24 cellular contexts compared by ENCODE assay signal in genomic region chr6:135250234-135250633, GRCh38.
DNase-seq lines count a peak whose midpoint lies in the region; ATAC-seq, FAIRE-seq and TF ChIP-seq lines count a peak whose summit lies in the region.
"Had no signal": no experiment of that assay in that cellular context is flagged by ENCODE, and none has a peak within 500 bp of the region (broad histone marks: within the 10 kb centered on the region; RNA-seq: fewer than 3 reads in every experiment).

No MANE protein-coding gene starts in this region.

- intact Hi-C loops in K562 (cut with micrococcal nuclease), result no loop called here
- intact Hi-C loops in transverse colon (cut with DNase I; ENCODE audit: low total_unique reads), result no loop called here
- intact Hi-C loops in CD8-positive, alpha-beta T cell (cut with DNase I, micrococcal nuclease), result no loop called here

- TF ChIP-seq EP300 in K562 (IDR thresholded peaks at IDR 0.05; ENCODE audit: low read length) (no peak), transverse colon (IDR thresholded peaks at IDR 0.05; ENCODE audit: low read depth) (no peak)

- no peaks in the 10 kb centered on the region for H3K79me2 ChIP-seq in K562 (ENCODE audit: control insufficient read depth, insufficient read depth, low read length)

- TF ChIP-seq CTCF in K562 (IDR thresholded peaks at IDR 0.05 in 2 of 3, conservative IDR thresholded peaks at IDR 0.05 in 1 of 3; ENCODE audit: insufficient read depth in 2 of 3, low read depth in 1 of 3, low read length in 3 of 3), result no peak
- TF ChIP-seq CTCF in transverse colon (IDR thresholded peaks at IDR 0.05), result no peak
- no peak for TF ChIP-seq CTCF in CD8-positive, alpha-beta T cell (IDR thresholded peaks at IDR 0.05)

- H3K9me3 ChIP-seq in K562 (replicated peaks; ENCODE audit: control insufficient read depth, insufficient read depth, low read depth, low read length) (no peaks in the 10 kb centered on the region; the same call in 1 of the 2 replicates), transverse colon (no peaks in the 10 kb centered on the region)
- no peaks in the 10 kb centered on the region for H3K9me3 ChIP-seq in CD8-positive, alpha-beta T cell (ENCODE audit: low read length)
- H3K9me3 ChIP-seq: A549, heart left ventricle had no signal

- WGBS in K562 (ENCODE audit: insufficient coverage, low coverage, missing lambda C conversion rate), result 79% methylated on average over 9 of the region's 9 CpGs
- 59 to 76% methylated on average over 9 of the region's 9 CpGs for WGBS in transverse colon (ENCODE audit: low coverage in 1 of 2), 2 donors

- H3K4me1 ChIP-seq in K562 (replicated peaks in 1 of 2; ENCODE audit: control insufficient read depth in 2 of 2, insufficient read depth in 2 of 2, low read length in 2 of 2) (peaks cover 3 to 26% of the 10 kb centered on the region in 2 experiments; a peak in 4 of 5 replicates), transverse colon (peaks cover 6 to 60% (median 32%) of the 10 kb centered on the region in 4 donors)
- H3K4me1 ChIP-seq in CD8-positive, alpha-beta T cell (ENCODE audit: insufficient read depth, low read length), result no peaks in the 10 kb centered on the region
- H3K4me1 ChIP-seq: A549, heart left ventricle had no signal

- no peaks in the 10 kb centered on the region for H3K9me1 ChIP-seq in K562 (ENCODE audit: control insufficient read depth, insufficient read depth, low read length)

- H3K27ac Mint-ChIP-seq in CD8-positive, alpha-beta T cell, result no peak overlapping the region
- H3K27ac Mint-ChIP-seq: T-helper 1 cell treated with Interleukin-12 subunit alpha and Interleukin-12 subunit beta and Interleukin-4 antibody, amounts not matched to agents 30 μg/mL and 1 μg/mL, for 36 hours; type B pancreatic cell had no signal

- H3K36me3 ChIP-seq in K562 (ENCODE audit: control insufficient read depth, insufficient read depth, low read length) (no peaks in the 10 kb centered on the region), transverse colon (no peaks in the 10 kb centered on the region)
- H3K36me3 ChIP-seq in CD8-positive, alpha-beta T cell (ENCODE audit: insufficient read depth, low read length), result no peaks in the 10 kb centered on the region
- H3K36me3 ChIP-seq: heart left ventricle had no signal

- H3K27me3 ChIP-seq in K562 (ENCODE audit: control insufficient read depth in 2 of 2, insufficient read depth in 2 of 2, low read length in 2 of 2), result no peaks in the 10 kb centered on the region
- no peaks in the 10 kb centered on the region for H3K27me3 ChIP-seq in transverse colon
- H3K27me3 ChIP-seq in CD8-positive, alpha-beta T cell (ENCODE audit: insufficient read depth, low read length), result no peaks in the 10 kb centered on the region

- H3K4me3 ChIP-seq in K562 (no peak overlapping the region), transverse colon (no peak overlapping the region)
- H3K4me3 ChIP-seq in CD8-positive, alpha-beta T cell (ENCODE audit: low read depth, low read length), result no peak overlapping the region
- H3K4me3 ChIP-seq: A549, heart left ventricle had no signal

- DNase-seq in activated CD8-positive, alpha-beta memory T cell treated with anti-CD3 and anti-CD28 coated beads for 24 hours, result peak; percentile 26
- DNase-seq in activated CD8-positive, alpha-beta memory T cell treated with anti-CD3 and anti-CD28 coated beads, Interleukin-2, amount 50 U/mL, for 48 hours, result no peak
- peak; percentile 91 for DNase-seq in MV-4-11 (lab: John Stamatoyannopoulos, UW)
- DNase-seq in K562 (ENCODE audit: extremely low read depth in 1 of 4, low spot score in 3 of 4), result no peak
- DNase-seq in transverse colon, result no peak
- no peak for DNase-seq in CD8-positive, alpha-beta T cell
- no peak for DNase-seq in H54 (ENCODE audit: insufficient read length, low spot score)
- no peak for DNase-seq in NCI-H2171 (lab: John Stamatoyannopoulos, UW)
- DNase-seq: activated CD4-positive, alpha-beta T cell treated with anti-CD3 and anti-CD28 coated beads for 4 hours; activated CD8-positive, alpha-beta memory T cell treated with anti-CD3 and anti-CD28 coated beads, Interleukin-2, amount 50 U/mL, for 4 hours; activated gamma-delta T cell treated with Interleukin-2 at 50 U/mL for 16 hours; amniotic stem cell; CD4-positive, CD25-positive, alpha-beta regulatory T cell; central memory CD4-positive, alpha-beta T cell; DMS79; effector CD4-positive, alpha-beta T cell; heart left ventricle; NCI-H1105 treated with DMSO at 0.1 percent for 48 hours; Right ventricle myocardium superior; stimulated activated naive CD4-positive, alpha-beta T cell had no signal

- TF ChIP-seq POLR2A in K562 (conservative IDR thresholded peaks at IDR 0.05) (no peak), transverse colon (IDR thresholded peaks at IDR 0.05) (no peak), H54 (IDR thresholded peaks at IDR 0.05; ENCODE audit: low read depth, low read length) (no peak)

- TF ChIP-seq RAD21 in K562 (CRISPR knock-in tag; conservative IDR thresholded peaks at IDR 0.05 in 1 of 2, IDR thresholded peaks at IDR 0.05 in 1 of 2), result no peak

- FAIRE-seq in K562 (lab: Jason Lieb, UNC) (no peak), H54 (lab: Jason Lieb, UNC) (no peak)
- FAIRE-seq: A549, islet of Langerhans had no signal

- POLR2A ChIA-PET in K562 (lab: Yijun Ruan, JAX), result no interaction called here
- POLR2A ChIA-PET in CD8-positive, alpha-beta T cell (lab: Charles Lee), result interaction anchor here (0.5 kb wide), 1 partner anchor 1238 kb away, joined by 4 read pairs; no protein-coding TSS in a partner anchor

- H3K4me1 Mint-ChIP-seq in CD8-positive, alpha-beta T cell (ENCODE audit: low read depth), result no peaks in the 10 kb centered on the region
- H3K4me1 Mint-ChIP-seq: CD4-positive, CD25-positive, alpha-beta regulatory T cell had no signal

- H3K27me3 Mint-ChIP-seq in CD8-positive, alpha-beta T cell (ENCODE audit: low read depth), result no peaks in the 10 kb centered on the region
- H3K27me3 Mint-ChIP-seq: type B pancreatic cell had no signal

- in situ Hi-C loops in K562 (cut with MboI), result no loop called here
- in situ Hi-C loops in transverse colon (cut with MboI; ENCODE audit: low pct_ligation_motif_present in 1 of 4, low pct_unique_long_range_greater_than_20kb in 1 of 4, low sequenced_read_pairs in 3 of 4), result no loop called here

- H3K4me3 Mint-ChIP-seq in CD8-positive, alpha-beta T cell, result no peak overlapping the region
- H3K4me3 Mint-ChIP-seq: CD4-positive, CD25-positive, alpha-beta regulatory T cell; T-helper 1 cell treated with Interleukin-12 subunit alpha and Interleukin-12 subunit beta and Interleukin-4 antibody, amounts not matched to agents 30 μg/mL and 1 μg/mL, for 36 hours; type B pancreatic cell had no signal

- H3K27ac ChIP-seq in K562 (ENCODE audit: extremely low read depth, low read depth, low read length), result no peak overlapping the region
- H3K27ac ChIP-seq in transverse colon, result peak overlapping the region; percentile 80 to 88 (median 84)
- H3K27ac ChIP-seq in CD8-positive, alpha-beta T cell (ENCODE audit: low read depth, low read length), result no peak overlapping the region
- H3K27ac ChIP-seq: A549, heart left ventricle had no signal

- H3K36me3 Mint-ChIP-seq in CD8-positive, alpha-beta T cell, result no peaks in the 10 kb centered on the region
- H3K36me3 Mint-ChIP-seq: CD4-positive, CD25-positive, alpha-beta regulatory T cell; type B pancreatic cell had no signal

- H2AFZ ChIP-seq in K562 (ENCODE audit: low read depth, low read length), result peak overlapping the region; percentile 48

- no peaks in the 10 kb centered on the region for H3K9me3 Mint-ChIP-seq in CD8-positive, alpha-beta T cell
- H3K9me3 Mint-ChIP-seq: T-helper 1 cell treated with Interleukin-12 subunit alpha and Interleukin-12 subunit beta and Interleukin-4 antibody, amounts not matched to agents 30 μg/mL and 1 μg/mL, for 36 hours; type B pancreatic cell had no signal

- no TSS peak for BruUV-seq in K562 (replicated peaks; lab: Mats Ljungman, UMichigan)

- H3K4me2 ChIP-seq in K562 (ENCODE audit: insufficient read depth, low read length), result no peak overlapping the region
- H3K4me2 ChIP-seq: A549 had no signal

- CTCF ChIA-PET in K562 (lab: Yijun Ruan, JAX; ENCODE audit: low intra/inter-chr PET ratio), result no interaction called here
- CTCF ChIA-PET in CD8-positive, alpha-beta T cell (lab: Charles Lee), result no interaction called here

- no peaks in the 10 kb centered on the region for H4K20me1 ChIP-seq in K562 (replicated peaks; ENCODE audit: control insufficient read depth, insufficient read depth, low read length)

- no peak for ATAC-seq in K562
- no peak for ATAC-seq in CD8-positive, alpha-beta T cell
- ATAC-seq: A549, heart left ventricle had no signal

- H3K9ac ChIP-seq in K562 (ENCODE audit: insufficient read depth in 1 of 2, low read depth in 2 of 2, low read length in 2 of 2), result no peak overlapping the region

TF ChIP-seq in K562, 482 proteins besides CTCF, POLR2A, EP300 and RAD21:
- TF ChIP-seq EZH2 (IDR thresholded peaks at IDR 0.05; ENCODE audit: borderline replicate concordance, low read depth, low read length), result no peak
- no peak for TF ChIP-seq NFXL1 (CRISPR knock-in tag; IDR thresholded peaks at IDR 0.05)
- TF ChIP-seq MEF2A (IDR thresholded peaks at IDR 0.05; ENCODE audit: control insufficient read depth, low read depth, low read length), result peak; percentile 18; the same call in 1 of the 2 replicates
- TF ChIP-seq CEBPB (tag; IDR thresholded peaks at IDR 0.05), result peak; percentile 43
- peak; percentile 89 for TF ChIP-seq ZNF75A (CRISPR knock-in tag; IDR thresholded peaks at IDR 0.05)
- TF ChIP-seq LCOR (CRISPR knock-in tag; IDR thresholded peaks at IDR 0.05), result no peak
- TF ChIP-seq ZNF282 (CRISPR knock-in tag; IDR thresholded peaks at IDR 0.05), result no peak
- TF ChIP-seq ATF3 (IDR thresholded peaks at IDR 0.05), result 0 out of 2 replicates have a peak, but pooled peaks have one; percentile 10
- no peak for TF ChIP-seq ATF3 (CRISPR knock-in tag; conservative IDR thresholded peaks at IDR 0.05)
- no peak for TF ChIP-seq KAT2B (IDR thresholded peaks at IDR 0.05; ENCODE audit: low read depth, low read length)
- TF ChIP-seq NCOA4 (IDR thresholded peaks at IDR 0.05; ENCODE audit: partially characterized antibody), result no peak
- no peak for TF ChIP-seq TAF7 (tag; IDR thresholded peaks at IDR 0.05)
- no peak for TF ChIP-seq EHMT2 (IDR thresholded peaks at IDR 0.05)
- TF ChIP-seq FOXA3 (CRISPR knock-in tag; conservative IDR thresholded peaks at IDR 0.05 in 1 of 2, IDR thresholded peaks at IDR 0.05 in 1 of 2), result no peak

Comparison
In these comparisons a context has a peak if more than half of its experiments do, and no peak if none do; other contexts are left out.
1. DNase-seq: peak in activated CD8-positive, alpha-beta memory T cell treated with anti-CD3 and anti-CD28 coated beads for 24 hours (single experiment) and MV-4-11 (single experiment); none in activated CD8-positive, alpha-beta memory T cell treated with anti-CD3 and anti-CD28 coated beads, Interleukin-2, amount 50 U/mL, for 48 hours (single experiment), K562 (0 of 4), transverse colon (single experiment), CD8-positive, alpha-beta T cell (0 of 7), H54 (single experiment) and NCI-H2171 (single experiment).
2. H3K27ac ChIP-seq: peak in transverse colon (4 of 4); none in K562 (single experiment) and CD8-positive, alpha-beta T cell (single experiment).